ENCODE assay signal across 11 cellular contexts in genomic region chr6:152980656-152981055, GRCh38. TPM values are rescaled to one million over a fixed set of nuclear protein-coding genes. Genes with fewer than 3 reads are reported as not detected.
DNase-seq lines count a peak whose midpoint lies in the region; ATAC-seq and TF ChIP-seq lines count a peak whose summit lies in the region.
"Had no signal": no experiment of that assay in that cellular context is flagged by ENCODE, and none has a peak within 500 bp of the region (broad histone marks: within the 10 kb centered on the region; RNA-seq: fewer than 3 reads in every experiment).

No MANE protein-coding gene starts in this region.

- ATAC-seq in CD4-positive, alpha-beta T cell (ENCODE audit: poor library complexity), result no peak
- ATAC-seq in activated T-helper 17 cell treated with anti-CD3 and anti-CD28 coated beads, Interleukin-2, amount 50 U/mL, for 72 hours (replicated peaks), result no peak
- ATAC-seq: gastrocnemius medialis had no signal

- H3K4ac ChIP-seq in mesenchymal stem cell (ENCODE audit: low read depth in 1 of 2, low read length in 2 of 2), result no peak overlapping the region

- H3K9ac ChIP-seq in mesenchymal stem cell (ENCODE audit: low read length), result peak overlapping the region; percentile 77

- H3K27me3 Mint-ChIP-seq in CD4-positive, alpha-beta T cell, result no peaks in the 10 kb centered on the region
- H3K27me3 Mint-ChIP-seq in activated T-helper 17 cell treated with anti-CD3 and anti-CD28 coated beads, Interleukin-2, amount 50 U/mL, for 72 hours, result no peaks in the 10 kb centered on the region

- peaks cover 21% of the 10 kb centered on the region for H3K36me3 Mint-ChIP-seq in CD4-positive, alpha-beta T cell (ENCODE audit: low read depth)
- peaks cover 89% of the 10 kb centered on the region for H3K36me3 Mint-ChIP-seq in activated T-helper 17 cell treated with anti-CD3 and anti-CD28 coated beads, Interleukin-2, amount 50 U/mL, for 72 hours (ENCODE audit: low read depth)

- no peak overlapping the region for H3K27ac Mint-ChIP-seq in CD4-positive, alpha-beta T cell
- no peak overlapping the region for H3K27ac Mint-ChIP-seq in activated T-helper 17 cell treated with anti-CD3 and anti-CD28 coated beads, Interleukin-2, amount 50 U/mL, for 72 hours

- H2AK5ac ChIP-seq in mesenchymal stem cell (ENCODE audit: low read length, severe bottlenecking), result no peak overlapping the region

- no peak for DNase-seq in CD4-positive, alpha-beta T cell
- DNase-seq in HFF-Myc (ENCODE audit: extremely low read depth, low read depth), result no peak
- no peak for DNase-seq in mesenchymal stem cell
- no peak for DNase-seq in stomach
- DNase-seq in head of caudate nucleus, result no peak
- DNase-seq in ovary, result no peak
- no peak for DNase-seq in medulla oblongata (ENCODE audit: extremely low spot score)
- DNase-seq: EL, gastrocnemius medialis, SHP77 treated with DMSO at 0.1 percent for 48 hours had no signal

- POLR2A ChIA-PET in CD4-positive, alpha-beta T cell (lab: Charles Lee), result no interaction called here

- H3K4me3 Mint-ChIP-seq in CD4-positive, alpha-beta T cell, result peak overlapping the region; percentile 72
- peak overlapping the region; percentile 88 for H3K4me3 Mint-ChIP-seq in activated T-helper 17 cell treated with anti-CD3 and anti-CD28 coated beads, Interleukin-2, amount 50 U/mL, for 72 hours

- no peak for TF ChIP-seq CTCF in CD4-positive, alpha-beta T cell (IDR thresholded peaks at IDR 0.05)
- no peak for TF ChIP-seq CTCF in HFF-Myc (IDR thresholded peaks at IDR 0.05; ENCODE audit: low read depth, low read length, missing control alignments)
- TF ChIP-seq CTCF in stomach (IDR thresholded peaks at IDR 0.05), result no peak
- TF ChIP-seq CTCF in ovary (IDR thresholded peaks at IDR 0.05), result no peak

- TF ChIP-seq EP300 in stomach (IDR thresholded peaks at IDR 0.05) (no peak), ovary (IDR thresholded peaks at IDR 0.05) (no peak)

- H3K79me1 ChIP-seq in mesenchymal stem cell (replicated peaks; ENCODE audit: low read length, poor library complexity, severe bottlenecking), result no peaks in the 10 kb centered on the region

- H3K4me1 ChIP-seq in mesenchymal stem cell (ENCODE audit: control insufficient read depth, insufficient read depth, low read depth, low read length) (peaks cover 2% of the 10 kb centered on the region), stomach (peaks cover 19 to 55% (median 29%) of the 10 kb centered on the region in 4 donors), ovary (ENCODE audit: insufficient read depth) (peaks cover 5% of the 10 kb centered on the region)

- no peaks in the 10 kb centered on the region for H3K27me3 ChIP-seq in CD4-positive, alpha-beta T cell (ENCODE audit: control insufficient read depth, insufficient read depth, low read length)
- H3K27me3 ChIP-seq in mesenchymal stem cell (ENCODE audit: control insufficient read depth in 1 of 2, insufficient read depth in 1 of 2, low read length in 2 of 2) (no peaks in the 10 kb centered on the region), stomach (no peaks in the 10 kb centered on the region), ovary (no peaks in the 10 kb centered on the region)
- H3K27me3 ChIP-seq: gastrocnemius medialis had no signal

- CTCF ChIA-PET in CD4-positive, alpha-beta T cell (lab: Charles Lee), result no interaction called here

- no peak overlapping the region for H3K23ac ChIP-seq in mesenchymal stem cell (ENCODE audit: low read length in 2 of 2)

- 60% methylated on average over 1 of the region's 1 CpG for WGBS in mesenchymal stem cell
- 32 to 55% (median 36%) methylated on average over 1 of the region's 1 CpG for WGBS in stomach, 5 donors
- WGBS in ovary, 3 donors, result 53 to 63% (median 62%) methylated on average over 1 of the region's 1 CpG

- no peak overlapping the region for H3K4me2 ChIP-seq in mesenchymal stem cell (ENCODE audit: low read length, poor library complexity, severe bottlenecking)

- no peak overlapping the region for H2BK120ac ChIP-seq in mesenchymal stem cell (ENCODE audit: low read depth, low read length)

- peak overlapping the region; percentile 94 for H3K4me3 ChIP-seq in HFF-Myc (replicated peaks; ENCODE audit: low read depth, low read length)
- peak overlapping the region in 1 of 2 experiments; percentile 87 for H3K4me3 ChIP-seq in mesenchymal stem cell (ENCODE audit: insufficient read depth in 1 of 2, low read depth in 1 of 2, low read length in 2 of 2)
- no peak overlapping the region for H3K4me3 ChIP-seq in stomach
- no peak overlapping the region for H3K4me3 ChIP-seq in ovary
- H3K4me3 ChIP-seq: gastrocnemius medialis had no signal

- peaks cover 0 to 3% of the 10 kb centered on the region in 2 experiments for H3K36me3 ChIP-seq in mesenchymal stem cell (ENCODE audit: control insufficient read depth in 1 of 2, insufficient read depth in 2 of 2, low read depth in 1 of 2, low read length in 2 of 2)
- H3K36me3 ChIP-seq in stomach, result no peaks in the 10 kb centered on the region
- H3K36me3 ChIP-seq in ovary, result no peaks in the 10 kb centered on the region
- H3K36me3 ChIP-seq: gastrocnemius medialis had no signal

- peaks cover 65% of the 10 kb centered on the region for H3K4me1 Mint-ChIP-seq in CD4-positive, alpha-beta T cell (ENCODE audit: low read depth)
- H3K4me1 Mint-ChIP-seq in activated T-helper 17 cell treated with anti-CD3 and anti-CD28 coated beads, Interleukin-2, amount 50 U/mL, for 72 hours, result peaks cover 27% of the 10 kb centered on the region

- no peak overlapping the region for H2BK5ac ChIP-seq in mesenchymal stem cell (ENCODE audit: low read depth, low read length, poor library complexity, severe bottlenecking)

- intact Hi-C loops in CD4-positive, alpha-beta T cell (cut with DNase I, micrococcal nuclease), result loop anchor here in 1 of 2 experiments (5.0 to 10.0 kb wide), 2 partner anchors 678 to 1596 kb away; no protein-coding TSS in a partner anchor
- intact Hi-C loops in stomach (cut with DNase I; ENCODE audit: low total_unique reads), result no loop called here
- intact Hi-C loops in head of caudate nucleus (cut with DNase I), result no loop called here
- intact Hi-C loops in ovary (cut with DNase I), result no loop called here

- H4K91ac ChIP-seq in mesenchymal stem cell (ENCODE audit: low read length), result no peak overlapping the region

- H2BK12ac ChIP-seq in mesenchymal stem cell (ENCODE audit: low read length in 2 of 2), result no peak overlapping the region

- H3K9me3 Mint-ChIP-seq in CD4-positive, alpha-beta T cell, result no peaks in the 10 kb centered on the region
- no peaks in the 10 kb centered on the region for H3K9me3 Mint-ChIP-seq in activated T-helper 17 cell treated with anti-CD3 and anti-CD28 coated beads, Interleukin-2, amount 50 U/mL, for 72 hours

- no peak overlapping the region for H4K8ac ChIP-seq in mesenchymal stem cell (ENCODE audit: low read length)

- H3K9me3 ChIP-seq in CD4-positive, alpha-beta T cell (ENCODE audit: control insufficient read depth, low read length), result no peaks in the 10 kb centered on the region
- H3K9me3 ChIP-seq in mesenchymal stem cell (ENCODE audit: control insufficient read depth, low read length), result no peaks in the 10 kb centered on the region
- H3K9me3 ChIP-seq in stomach, result no peaks in the 10 kb centered on the region
- H3K9me3 ChIP-seq in ovary, result no peaks in the 10 kb centered on the region
- H3K9me3 ChIP-seq: gastrocnemius medialis had no signal

- no peak overlapping the region for H3K14ac ChIP-seq in mesenchymal stem cell (ENCODE audit: low read length in 2 of 2)

- no peak overlapping the region for H2AFZ ChIP-seq in mesenchymal stem cell (ENCODE audit: low read depth, low read length)

- no peak overlapping the region for H3K27ac ChIP-seq in CD4-positive, alpha-beta T cell (ENCODE audit: low read depth, low read length)
- H3K27ac ChIP-seq in mesenchymal stem cell (ENCODE audit: low read length, poor library complexity, severe bottlenecking) (no peak overlapping the region), stomach (no peak overlapping the region), ovary (no peak overlapping the region)
- H3K27ac ChIP-seq: gastrocnemius medialis had no signal

- H3K18ac ChIP-seq in mesenchymal stem cell (ENCODE audit: low read depth in 1 of 2, low read length in 2 of 2), result no peak overlapping the region

- no peak overlapping the region for H2BK15ac ChIP-seq in mesenchymal stem cell (ENCODE audit: low read depth, poor library complexity, severe bottlenecking)

- no peak for TF ChIP-seq POLR2A in stomach (IDR thresholded peaks at IDR 0.05)
- no peak for TF ChIP-seq POLR2A in ovary (IDR thresholded peaks at IDR 0.05)

RNA-seq across cellular contexts. Expression of gene FBXO5, which starts 2.2 kb away (rescaled TPM):
- 1 to 10 TPM; 3.0 to 3.3 TPM for total RNA-seq in CD4-positive, alpha-beta T cell
- 10 to 100 TPM; 39.7 to 41.4 TPM for total RNA-seq in activated T-helper 17 cell treated with anti-CD3 and anti-CD28 coated beads, Interleukin-2, amount 50 U/mL, for 72 hours
- polyA plus RNA-seq in mesenchymal stem cell (2013, experiment 1 of 2), result 5.9 TPM
- 5.8 TPM for polyA plus RNA-seq in mesenchymal stem cell (2013, experiment 2 of 2)
- 1 to 10 TPM in 4 of 5 donors, not detected in 1; 3.0 to 9.4 (median 7.8) TPM for total RNA-seq in stomach
- 1 to 10 TPM; 2.2 to 4.9 (median 4.0) TPM for polyA plus RNA-seq in stomach
- 10 to 100 TPM in 1 of 7 donors, 1 to 10 TPM in 6; 2.9 to 10.4 (median 6.7) TPM for total RNA-seq in ovary
- polyA plus RNA-seq in ovary, result 1 to 10 TPM; 4.6 to 5.5 TPM

RNA-seq across cellular contexts. Expression of gene MTRF1L, which starts 21.9 kb away (rescaled TPM):
- total RNA-seq in CD4-positive, alpha-beta T cell, result 10 to 100 TPM in 1 of 2 experiments, 1 to 10 TPM in 1; 9.3 to 11.2 TPM
- 10 to 100 TPM; 15.4 to 22.4 TPM for total RNA-seq in activated T-helper 17 cell treated with anti-CD3 and anti-CD28 coated beads, Interleukin-2, amount 50 U/mL, for 72 hours
- 24.7 TPM for polyA plus RNA-seq in mesenchymal stem cell (2013, experiment 1 of 2)
- 25.1 TPM for polyA plus RNA-seq in mesenchymal stem cell (2013, experiment 2 of 2)
- 10 to 100 TPM in 3 of 5 donors, 1 to 10 TPM in 2; 4.7 to 55.9 (median 24.4) TPM for total RNA-seq in stomach
- 10 to 100 TPM in 2 of 3 donors, 1 to 10 TPM in 1; 7.0 to 15.9 (median 14.6) TPM for polyA plus RNA-seq in stomach
- 10 to 100 TPM in 5 of 7 donors, 1 to 10 TPM in 2; 8.4 to 18.1 (median 16.2) TPM for total RNA-seq in ovary
- polyA plus RNA-seq in ovary, result 10 to 100 TPM in 1 of 2 donors, 1 to 10 TPM in 1; 8.8 to 15.6 TPM
